In the genomic region with DNA sequence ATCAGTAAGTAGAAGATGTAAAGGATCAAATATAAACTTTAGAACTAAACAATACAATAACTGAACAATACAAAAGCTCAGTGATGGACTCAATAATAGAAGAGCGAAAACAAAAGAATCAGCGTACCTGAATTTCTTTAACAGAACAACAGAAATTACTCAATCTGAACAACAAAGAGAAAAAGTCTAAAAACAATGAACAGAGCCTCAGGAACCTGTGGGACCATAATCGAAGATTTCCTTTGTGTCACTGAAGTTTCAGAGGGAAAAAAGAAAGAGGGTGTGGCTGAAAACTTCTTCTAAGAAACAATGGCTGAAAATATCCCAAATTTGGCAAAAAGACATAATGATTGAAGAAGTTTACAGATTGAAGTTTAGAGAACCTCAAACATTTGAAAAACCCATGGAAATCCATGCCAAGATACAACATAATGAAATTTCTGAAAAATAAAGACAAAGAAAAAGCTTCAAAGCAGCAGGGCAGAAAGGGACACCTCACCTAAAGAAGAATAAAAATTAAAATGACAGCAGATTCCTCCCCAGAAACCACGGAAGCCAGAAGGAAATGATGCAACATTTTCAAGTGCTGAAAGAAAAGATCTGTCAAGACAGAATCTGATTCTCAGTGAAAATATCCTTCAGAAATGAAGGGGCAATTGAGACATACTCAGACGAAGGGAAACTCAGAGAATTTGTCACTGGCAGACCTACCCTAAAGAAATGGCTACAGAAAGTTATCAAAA, we compare ENCODE assay signal across 10 cellular contexts.
DNase-seq lines count a peak whose midpoint lies in the region; TF ChIP-seq lines count a peak whose summit lies in the region.
"Had no signal": no experiment of that assay in that cellular context is flagged by ENCODE, and none has a peak within 500 bp of the region (broad histone marks: within the 10 kb centered on the region; RNA-seq: fewer than 3 reads in every experiment).

No MANE protein-coding gene starts in this region.

- H2BK120ac ChIP-seq in neuronal stem cell (ENCODE audit: low read depth, low read length), result no peak overlapping the region

- intact Hi-C loops in activated CD4-positive, alpha-beta T cell treated with anti-CD3 and anti-CD28 coated beads, Interleukin-2, amount 10 ng/mL, durations not matched to agents 24 days and 14 days (cut with micrococcal nuclease), result loop anchor here (10.0 kb wide), 1 partner anchor 537 kb away; a partner anchor contains a TSS
- intact Hi-C loops in cardiac septum (cut with DNase I), result no loop called here

- peak overlapping the region; percentile 79 for H3K27ac Mint-ChIP-seq in activated CD4-positive, alpha-beta T cell treated with anti-CD3 and anti-CD28 coated beads, Interleukin-2, amount 10 ng/mL, durations not matched to agents 24 days and 14 days

- peaks cover 5% of the 10 kb centered on the region for H3K9me3 Mint-ChIP-seq in activated CD4-positive, alpha-beta T cell treated with anti-CD3 and anti-CD28 coated beads, Interleukin-2, amount 10 ng/mL, durations not matched to agents 24 days and 14 days

- no peaks in the 10 kb centered on the region for H3K27me3 Mint-ChIP-seq in activated CD4-positive, alpha-beta T cell treated with anti-CD3 and anti-CD28 coated beads, Interleukin-2, amount 10 ng/mL, durations not matched to agents 24 days and 14 days

- H3K9me3 ChIP-seq in neuronal stem cell (replicated peaks in 1 of 2; ENCODE audit: control insufficient read depth in 2 of 2, insufficient read depth in 1 of 2, low read depth in 1 of 2, low read length in 2 of 2), result peaks cover 0 to 5% of the 10 kb centered on the region in 2 donors

- peak overlapping the region; percentile 79 for H3K4me3 Mint-ChIP-seq in activated CD4-positive, alpha-beta T cell treated with anti-CD3 and anti-CD28 coated beads, Interleukin-2, amount 10 ng/mL, durations not matched to agents 24 days and 14 days

- H3K79me1 ChIP-seq in neuronal stem cell (ENCODE audit: low read depth, low read length), result no peaks in the 10 kb centered on the region

- peaks cover 3% of the 10 kb centered on the region for H3K36me3 Mint-ChIP-seq in activated CD4-positive, alpha-beta T cell treated with anti-CD3 and anti-CD28 coated beads, Interleukin-2, amount 10 ng/mL, durations not matched to agents 24 days and 14 days (ENCODE audit: low read depth)

- no peak overlapping the region for H3K9ac ChIP-seq in neuronal stem cell (ENCODE audit: low read depth, low read length, poor library complexity)

- no peak overlapping the region for H3K4me2 ChIP-seq in neuronal stem cell (ENCODE audit: insufficient read depth, low read length, poor library complexity, severe bottlenecking)

- no peak overlapping the region for H3K23ac ChIP-seq in neuronal stem cell (ENCODE audit: low read depth, low read length, poor library complexity)

- H3K4me1 Mint-ChIP-seq in activated CD4-positive, alpha-beta T cell treated with anti-CD3 and anti-CD28 coated beads, Interleukin-2, amount 10 ng/mL, durations not matched to agents 24 days and 14 days, result peaks cover 25% of the 10 kb centered on the region

- WGBS in neuronal stem cell (ENCODE audit: extremely low coverage in 2 of 2, insufficient read length in 2 of 2, insufficient replicate concordance in 1 of 2), 2 donors, result no CpG with 5 or more reads among the region's 5 CpGs

- no peak overlapping the region for H2BK5ac ChIP-seq in neuronal stem cell (ENCODE audit: low read length)

- H3K4me1 ChIP-seq in neuronal stem cell (ENCODE audit: control insufficient read depth in 2 of 2, insufficient read depth in 1 of 2, low read depth in 1 of 2, low read length in 2 of 2), result peaks cover 12 to 38% of the 10 kb centered on the region in 2 donors

- in situ Hi-C loops in astrocyte of the spinal cord (cut with HindIII; ENCODE audit: low sequenced_read_pairs), result no loop called here

- no peaks in the 10 kb centered on the region for H3K36me3 ChIP-seq in neuronal stem cell (replicated peaks in 1 of 2; ENCODE audit: control insufficient read depth in 2 of 2, insufficient read depth in 2 of 2, low read length in 2 of 2)

- no peak overlapping the region for H3K14ac ChIP-seq in neuronal stem cell (ENCODE audit: low read length)

- no peaks in the 10 kb centered on the region for H3K27me3 ChIP-seq in neuronal stem cell (ENCODE audit: control insufficient read depth in 3 of 3, insufficient read depth in 3 of 3, low read depth in 1 of 3, low read length in 3 of 3)

- H4K8ac ChIP-seq in neuronal stem cell (ENCODE audit: low read depth, low read length), result no peak overlapping the region

- TF ChIP-seq CTCF in astrocyte of the spinal cord (IDR thresholded peaks at IDR 0.05; ENCODE audit: low read depth, low read length), result no peak

- H3K18ac ChIP-seq in neuronal stem cell (ENCODE audit: low read length), result no peak overlapping the region

- no peak overlapping the region for H4K91ac ChIP-seq in neuronal stem cell (ENCODE audit: low read depth, low read length, poor library complexity)

- no peak overlapping the region for H3K4me3 ChIP-seq in astrocyte of the spinal cord (ENCODE audit: low read depth, low read length)
- H3K4me3 ChIP-seq in neuronal stem cell (ENCODE audit: low read length in 2 of 2), result no peak overlapping the region
- H3K4me3 ChIP-seq: skin epidermis had no signal

- no peak overlapping the region for H3K27ac ChIP-seq in neuronal stem cell (replicated peaks; ENCODE audit: low read length)
- H3K27ac ChIP-seq: skin epidermis had no signal

- H2AFZ ChIP-seq in neuronal stem cell (ENCODE audit: low read length), result peak overlapping the region; percentile 8

- DNase-seq in activated CD4-positive, alpha-beta T cell treated with anti-CD3 and anti-CD28 coated beads, Interleukin-2, amount 10 ng/mL, durations not matched to agents 24 days and 14 days, result peak; percentile 79
- DNase-seq in activated CD4-positive, alpha-beta T cell treated with anti-CD3 and anti-CD28 coated beads for 4 hours, result no peak
- DNase-seq in NOMO-1 treated with dmso at 0.1 percent for 144 hours (lab: John Stamatoyannopoulos, UW; ENCODE audit: unreplicated experiment) (peak; percentile 41), astrocyte of the spinal cord (ENCODE audit: low read depth, low spot score) (peak; percentile 19), neuronal stem cell (ENCODE audit: low spot score) (no peak), HUDEP-2 (lab: John Stamatoyannopoulos, UW; ENCODE audit: unreplicated experiment in 76 of 76) (no peak), cardiac septum (ENCODE audit: low spot score) (no peak)
- DNase-seq in stimulated activated CD4-positive, alpha-beta T cell treated with anti-CD3 and anti-CD28 coated beads, Interleukin-2, amount 100 ng/mL, for 24 hours, result no peak
- DNase-seq: left colon had no signal

- no peak overlapping the region for H2BK12ac ChIP-seq in neuronal stem cell (ENCODE audit: low read length)

- no peak overlapping the region for H2AK5ac ChIP-seq in neuronal stem cell (ENCODE audit: low read depth, low read length)

- H3K4ac ChIP-seq in neuronal stem cell (ENCODE audit: low read length), result no peak overlapping the region

- H2BK15ac ChIP-seq in neuronal stem cell (ENCODE audit: low read length), result no peak overlapping the region

Comparison
In these comparisons a context has a peak if more than half of its experiments do, and no peak if none do; other contexts are left out.
1. DNase-seq: peak in activated CD4-positive, alpha-beta T cell treated with anti-CD3 and anti-CD28 coated beads, Interleukin-2, amount 10 ng/mL, durations not matched to agents 24 days and 14 days (single experiment), NOMO-1 treated with dmso at 0.1 percent for 144 hours (single experiment) and astrocyte of the spinal cord (single experiment); none in activated CD4-positive, alpha-beta T cell treated with anti-CD3 and anti-CD28 coated beads for 4 hours (0 of 2), neuronal stem cell (single experiment), HUDEP-2 (0 of 76), cardiac septum (single experiment) and stimulated activated CD4-positive, alpha-beta T cell treated with anti-CD3 and anti-CD28 coated beads, Interleukin-2, amount 100 ng/mL, for 24 hours (0 of 2).